ENCODE assay signal across 1 cellular context in genomic region chr13:95180513-95181245, GRCh38.
A peak's percentile ranks its signal among the peaks of the same experiment; 100 is the strongest.
TF ChIP-seq lines count a peak whose summit lies in the region.

No MANE protein-coding gene starts in this region.

TF ChIP-seq in HepG2, 621 proteins besides CTCF, POLR2A, EP300 and RAD21 (continued from another document and continues in another):
- no peak for TF ChIP-seq HNRNPK (IDR thresholded peaks at IDR 0.05; ENCODE audit: low read depth, low read length, poor library complexity, severe bottlenecking)
- TF ChIP-seq ZNF280D (CRISPR knock-in tag; IDR thresholded peaks at IDR 0.05), result no peak
- no peak for TF ChIP-seq STAT5B (CRISPR knock-in tag; IDR thresholded peaks at IDR 0.05)
- TF ChIP-seq, protein P1, sequence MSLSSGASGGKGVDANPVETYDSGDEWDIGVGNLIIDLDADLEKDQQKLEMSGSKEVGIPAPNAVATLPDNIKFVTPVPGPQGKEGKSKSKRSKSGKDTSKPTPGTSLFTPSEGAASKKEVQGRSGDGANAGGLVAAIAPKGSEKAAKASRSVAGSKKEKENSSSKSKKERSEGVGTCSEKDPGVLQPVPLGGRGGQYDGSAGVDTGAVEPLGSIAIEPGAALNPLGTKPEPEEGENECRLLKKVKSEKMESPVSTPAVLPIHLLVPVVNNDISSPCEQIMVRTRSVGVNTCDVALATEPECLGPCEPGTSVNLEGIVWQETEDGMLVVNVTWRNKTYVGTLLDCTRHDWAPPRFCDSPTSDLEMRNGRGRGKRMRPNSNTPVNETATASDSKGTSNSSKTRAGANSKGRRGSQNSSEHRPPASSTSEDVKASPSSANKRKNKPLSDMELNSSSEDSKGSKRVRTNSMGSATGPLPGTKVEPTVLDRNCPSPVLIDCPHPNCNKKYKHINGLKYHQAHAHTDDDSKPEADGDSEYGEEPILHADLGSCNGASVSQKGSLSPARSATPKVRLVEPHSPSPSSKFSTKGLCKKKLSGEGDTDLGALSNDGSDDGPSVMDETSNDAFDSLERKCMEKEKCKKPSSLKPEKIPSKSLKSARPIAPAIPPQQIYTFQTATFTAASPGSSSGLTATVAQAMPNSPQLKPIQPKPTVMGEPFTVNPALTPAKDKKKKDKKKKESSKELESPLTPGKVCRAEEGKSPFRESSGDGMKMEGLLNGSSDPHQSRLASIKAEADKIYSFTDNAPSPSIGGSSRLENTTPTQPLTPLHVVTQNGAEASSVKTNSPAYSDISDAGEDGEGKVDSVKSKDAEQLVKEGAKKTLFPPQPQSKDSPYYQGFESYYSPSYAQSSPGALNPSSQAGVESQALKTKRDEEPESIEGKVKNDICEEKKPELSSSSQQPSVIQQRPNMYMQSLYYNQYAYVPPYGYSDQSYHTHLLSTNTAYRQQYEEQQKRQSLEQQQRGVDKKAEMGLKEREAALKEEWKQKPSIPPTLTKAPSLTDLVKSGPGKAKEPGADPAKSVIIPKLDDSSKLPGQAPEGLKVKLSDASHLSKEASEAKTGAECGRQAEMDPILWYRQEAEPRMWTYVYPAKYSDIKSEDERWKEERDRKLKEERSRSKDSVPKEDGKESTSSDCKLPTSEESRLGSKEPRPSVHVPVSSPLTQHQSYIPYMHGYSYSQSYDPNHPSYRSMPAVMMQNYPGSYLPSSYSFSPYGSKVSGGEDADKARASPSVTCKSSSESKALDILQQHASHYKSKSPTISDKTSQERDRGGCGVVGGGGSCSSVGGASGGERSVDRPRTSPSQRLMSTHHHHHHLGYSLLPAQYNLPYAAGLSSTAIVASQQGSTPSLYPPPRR (CRISPR knock-in tag; IDR thresholded peaks at IDR 0.05; ENCODE audit: borderline replicate concordance), result peak; percentile 41; the same call in 1 of the 2 replicates
- TF ChIP-seq TMF1 (CRISPR knock-in tag; IDR thresholded peaks at IDR 0.05; ENCODE audit: low read depth), result no peak
- TF ChIP-seq BATF2 (CRISPR knock-in tag; IDR thresholded peaks at IDR 0.05), result no peak
- no peak for TF ChIP-seq ZFP36L2 (CRISPR knock-in tag; IDR thresholded peaks at IDR 0.05)
- TF ChIP-seq POLR2AphosphoS5 (IDR thresholded peaks at IDR 0.05; ENCODE audit: low read depth, low read length), result no peak
- no peak for TF ChIP-seq ZNF224 (CRISPR knock-in tag; IDR thresholded peaks at IDR 0.05)
- TF ChIP-seq, protein P2, sequence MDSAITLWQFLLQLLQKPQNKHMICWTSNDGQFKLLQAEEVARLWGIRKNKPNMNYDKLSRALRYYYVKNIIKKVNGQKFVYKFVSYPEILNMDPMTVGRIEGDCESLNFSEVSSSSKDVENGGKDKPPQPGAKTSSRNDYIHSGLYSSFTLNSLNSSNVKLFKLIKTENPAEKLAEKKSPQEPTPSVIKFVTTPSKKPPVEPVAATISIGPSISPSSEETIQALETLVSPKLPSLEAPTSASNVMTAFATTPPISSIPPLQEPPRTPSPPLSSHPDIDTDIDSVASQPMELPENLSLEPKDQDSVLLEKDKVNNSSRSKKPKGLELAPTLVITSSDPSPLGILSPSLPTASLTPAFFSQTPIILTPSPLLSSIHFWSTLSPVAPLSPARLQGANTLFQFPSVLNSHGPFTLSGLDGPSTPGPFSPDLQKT (CRISPR knock-in tag; IDR thresholded peaks at IDR 0.05; ENCODE audit: borderline replicate concordance), result no peak
- TF ChIP-seq ZNF607 (CRISPR knock-in tag; IDR thresholded peaks at IDR 0.05; ENCODE audit: borderline replicate concordance), result no peak
- no peak for TF ChIP-seq LCORL (IDR thresholded peaks at IDR 0.05)
- TF ChIP-seq LCORL (CRISPR knock-in tag; IDR thresholded peaks at IDR 0.05), result no peak
- TF ChIP-seq E2F5 (CRISPR knock-in tag; conservative IDR thresholded peaks at IDR 0.05), result no peak
- no peak for TF ChIP-seq BRCA1 (CRISPR knock-in tag; IDR thresholded peaks at IDR 0.05)
- TF ChIP-seq TEAD3 (CRISPR knock-in tag; optimal IDR thresholded peaks at IDR 0.05; ENCODE audit: borderline replicate concordance), result peak; percentile 69
- no peak for TF ChIP-seq MAFK (conservative IDR thresholded peaks at IDR 0.05 in 1 of 2, IDR thresholded peaks at IDR 0.05 in 1 of 2; ENCODE audit: low read length in 2 of 2)
- no peak for TF ChIP-seq ZSCAN25 (CRISPR knock-in tag; IDR thresholded peaks at IDR 0.05)
- TF ChIP-seq ZNF496 (CRISPR knock-in tag; IDR thresholded peaks at IDR 0.05; ENCODE audit: insufficient replicate concordance), result no peak
- no peak for TF ChIP-seq ZNF260 (CRISPR knock-in tag; IDR thresholded peaks at IDR 0.05; ENCODE audit: borderline replicate concordance, low read depth)
- TF ChIP-seq ZNF251 (CRISPR knock-in tag; IDR thresholded peaks at IDR 0.05), result no peak
- TF ChIP-seq ZNF430 (CRISPR knock-in tag; IDR thresholded peaks at IDR 0.05), result no peak
- peak; percentile 37; the same call in 1 of the 2 replicates for TF ChIP-seq SALL1 (CRISPR knock-in tag; IDR thresholded peaks at IDR 0.05)
- TF ChIP-seq ZNF674 (CRISPR knock-in tag; IDR thresholded peaks at IDR 0.05; ENCODE audit: low read depth), result no peak
- TF ChIP-seq THAP11 (CRISPR knock-in tag; IDR thresholded peaks at IDR 0.05), result no peak
- no peak for TF ChIP-seq MAF1 (CRISPR knock-in tag; IDR thresholded peaks at IDR 0.05; ENCODE audit: borderline replicate concordance)
- no peak for TF ChIP-seq ZNF564 (CRISPR knock-in tag; IDR thresholded peaks at IDR 0.05)
- no peak for TF ChIP-seq ZSCAN30 (CRISPR knock-in tag; IDR thresholded peaks at IDR 0.05)
- TF ChIP-seq, protein P3, sequence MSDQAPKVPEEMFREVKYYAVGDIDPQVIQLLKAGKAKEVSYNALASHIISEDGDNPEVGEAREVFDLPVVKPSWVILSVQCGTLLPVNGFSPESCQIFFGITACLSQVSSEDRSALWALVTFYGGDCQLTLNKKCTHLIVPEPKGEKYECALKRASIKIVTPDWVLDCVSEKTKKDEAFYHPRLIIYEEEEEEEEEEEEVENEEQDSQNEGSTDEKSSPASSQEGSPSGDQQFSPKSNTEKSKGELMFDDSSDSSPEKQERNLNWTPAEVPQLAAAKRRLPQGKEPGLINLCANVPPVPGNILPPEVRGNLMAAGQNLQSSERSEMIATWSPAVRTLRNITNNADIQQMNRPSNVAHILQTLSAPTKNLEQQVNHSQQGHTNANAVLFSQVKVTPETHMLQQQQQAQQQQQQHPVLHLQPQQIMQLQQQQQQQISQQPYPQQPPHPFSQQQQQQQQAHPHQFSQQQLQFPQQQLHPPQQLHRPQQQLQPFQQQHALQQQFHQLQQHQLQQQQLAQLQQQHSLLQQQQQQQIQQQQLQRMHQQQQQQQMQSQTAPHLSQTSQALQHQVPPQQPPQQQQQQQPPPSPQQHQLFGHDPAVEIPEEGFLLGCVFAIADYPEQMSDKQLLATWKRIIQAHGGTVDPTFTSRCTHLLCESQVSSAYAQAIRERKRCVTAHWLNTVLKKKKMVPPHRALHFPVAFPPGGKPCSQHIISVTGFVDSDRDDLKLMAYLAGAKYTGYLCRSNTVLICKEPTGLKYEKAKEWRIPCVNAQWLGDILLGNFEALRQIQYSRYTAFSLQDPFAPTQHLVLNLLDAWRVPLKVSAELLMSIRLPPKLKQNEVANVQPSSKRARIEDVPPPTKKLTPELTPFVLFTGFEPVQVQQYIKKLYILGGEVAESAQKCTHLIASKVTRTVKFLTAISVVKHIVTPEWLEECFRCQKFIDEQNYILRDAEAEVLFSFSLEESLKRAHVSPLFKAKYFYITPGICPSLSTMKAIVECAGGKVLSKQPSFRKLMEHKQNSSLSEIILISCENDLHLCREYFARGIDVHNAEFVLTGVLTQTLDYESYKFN (CRISPR knock-in tag; conservative IDR thresholded peaks at IDR 0.05), result peak; percentile 63
- no peak for TF ChIP-seq ZNF720 (CRISPR knock-in tag; IDR thresholded peaks at IDR 0.05)
- no peak for TF ChIP-seq RFX3 (CRISPR knock-in tag; IDR thresholded peaks at IDR 0.05)
- TF ChIP-seq, protein P4, sequence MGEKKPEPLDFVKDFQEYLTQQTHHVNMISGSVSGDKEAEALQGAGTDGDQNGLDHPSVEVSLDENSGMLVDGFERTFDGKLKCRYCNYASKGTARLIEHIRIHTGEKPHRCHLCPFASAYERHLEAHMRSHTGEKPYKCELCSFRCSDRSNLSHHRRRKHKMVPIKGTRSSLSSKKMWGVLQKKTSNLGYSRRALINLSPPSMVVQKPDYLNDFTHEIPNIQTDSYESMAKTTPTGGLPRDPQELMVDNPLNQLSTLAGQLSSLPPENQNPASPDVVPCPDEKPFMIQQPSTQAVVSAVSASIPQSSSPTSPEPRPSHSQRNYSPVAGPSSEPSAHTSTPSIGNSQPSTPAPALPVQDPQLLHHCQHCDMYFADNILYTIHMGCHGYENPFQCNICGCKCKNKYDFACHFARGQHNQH (CRISPR knock-in tag; IDR thresholded peaks at IDR 0.05), result no peak
- TF ChIP-seq ZFX (CRISPR knock-in tag; IDR thresholded peaks at IDR 0.05; ENCODE audit: low read depth), result no peak
- TF ChIP-seq ELF4 (CRISPR knock-in tag; IDR thresholded peaks at IDR 0.05; ENCODE audit: borderline replicate concordance), result no peak
- no peak for TF ChIP-seq MATR3 (CRISPR knock-in tag; IDR thresholded peaks at IDR 0.05)
- no peak for TF ChIP-seq NONO (IDR thresholded peaks at IDR 0.05)
- TF ChIP-seq NONO (CRISPR knock-in tag; conservative IDR thresholded peaks at IDR 0.05), result no peak
- TF ChIP-seq ZNF746 (CRISPR knock-in tag; IDR thresholded peaks at IDR 0.05), result no peak
- TF ChIP-seq, protein P5, sequence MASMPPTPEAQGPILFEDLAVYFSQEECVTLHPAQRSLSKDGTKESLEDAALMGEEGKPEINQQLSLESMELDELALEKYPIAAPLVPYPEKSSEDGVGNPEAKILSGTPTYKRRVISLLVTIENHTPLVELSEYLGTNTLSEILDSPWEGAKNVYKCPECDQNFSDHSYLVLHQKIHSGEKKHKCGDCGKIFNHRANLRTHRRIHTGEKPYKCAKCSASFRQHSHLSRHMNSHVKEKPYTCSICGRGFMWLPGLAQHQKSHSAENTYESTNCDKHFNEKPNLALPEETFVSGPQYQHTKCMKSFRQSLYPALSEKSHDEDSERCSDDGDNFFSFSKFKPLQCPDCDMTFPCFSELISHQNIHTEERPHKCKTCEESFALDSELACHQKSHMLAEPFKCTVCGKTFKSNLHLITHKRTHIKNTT (CRISPR knock-in tag; IDR thresholded peaks at IDR 0.05), result no peak
- no peak for TF ChIP-seq SIX4 (CRISPR knock-in tag; IDR thresholded peaks at IDR 0.05)
- no peak for TF ChIP-seq ZNF83 (CRISPR knock-in tag; IDR thresholded peaks at IDR 0.05; ENCODE audit: borderline replicate concordance)
- no peak for TF ChIP-seq MLLT10 (CRISPR knock-in tag; IDR thresholded peaks at IDR 0.05)
- TF ChIP-seq ATM (IDR thresholded peaks at IDR 0.05; ENCODE audit: borderline replicate concordance), result no peak
- no peak for TF ChIP-seq RNF2 (conservative IDR thresholded peaks at IDR 0.05; ENCODE audit: low read depth)
- no peak for TF ChIP-seq ZBTB26 (CRISPR knock-in tag; IDR thresholded peaks at IDR 0.05; ENCODE audit: borderline replicate concordance)
- TF ChIP-seq HOXD1 (CRISPR knock-in tag; IDR thresholded peaks at IDR 0.05), result no peak
- TF ChIP-seq, protein P6, sequence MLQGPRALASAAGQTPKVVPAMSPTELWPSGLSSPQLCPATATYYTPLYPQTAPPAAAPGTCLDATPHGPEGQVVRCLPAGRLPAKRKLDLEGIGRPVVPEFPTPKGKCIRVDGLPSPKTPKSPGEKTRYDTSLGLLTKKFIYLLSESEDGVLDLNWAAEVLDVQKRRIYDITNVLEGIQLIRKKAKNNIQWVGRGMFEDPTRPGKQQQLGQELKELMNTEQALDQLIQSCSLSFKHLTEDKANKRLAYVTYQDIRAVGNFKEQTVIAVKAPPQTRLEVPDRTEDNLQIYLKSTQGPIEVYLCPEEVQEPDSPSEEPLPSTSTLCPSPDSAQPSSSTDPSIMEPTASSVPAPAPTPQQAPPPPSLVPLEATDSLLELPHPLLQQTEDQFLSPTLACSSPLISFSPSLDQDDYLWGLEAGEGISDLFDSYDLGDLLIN (CRISPR knock-in tag; IDR thresholded peaks at IDR 0.05; ENCODE audit: borderline replicate concordance), result no peak
- no peak for TF ChIP-seq ZNF24 (IDR thresholded peaks at IDR 0.05)
- no peak for TF ChIP-seq ZNF850 (CRISPR knock-in tag; conservative IDR thresholded peaks at IDR 0.05)
- no peak for TF ChIP-seq IKZF4 (CRISPR knock-in tag; IDR thresholded peaks at IDR 0.05; ENCODE audit: borderline replicate concordance, low read depth, not compliant biosample characterization)
